7 cellular contexts compared by ENCODE assay signal in the genomic region with DNA sequence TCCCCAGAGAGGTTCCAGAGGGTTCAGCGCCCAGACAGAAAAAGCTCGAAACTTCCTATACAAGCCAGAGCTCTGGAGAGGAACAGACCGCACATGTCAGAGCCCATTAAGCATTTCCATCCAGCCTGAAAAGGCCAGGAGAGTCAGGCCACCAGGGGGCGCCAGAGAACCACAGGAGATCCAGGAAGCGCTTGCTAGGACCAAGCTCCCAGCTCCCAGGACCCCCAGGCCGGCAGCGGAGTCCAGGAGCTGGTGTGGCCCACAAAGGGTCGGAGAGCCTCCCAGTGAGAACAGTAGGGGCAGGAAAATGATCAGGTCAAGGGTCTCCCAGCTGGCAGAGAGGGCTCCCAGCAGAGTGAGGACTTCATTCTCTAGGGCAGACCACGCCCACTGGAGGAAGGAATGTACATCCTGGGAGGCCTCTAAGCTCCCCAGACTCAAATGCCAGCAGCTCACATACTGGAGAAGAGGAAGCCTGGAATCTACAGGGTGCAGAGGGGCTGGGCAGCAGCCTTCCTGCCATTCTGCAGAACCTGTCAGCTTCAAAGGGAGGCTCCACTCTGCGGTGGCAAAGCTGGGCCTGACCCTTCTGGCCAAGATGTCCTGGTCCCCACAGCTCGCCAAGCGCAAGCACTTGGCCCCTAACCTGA. TPM values are rescaled to one million over a fixed set of nuclear protein-coding genes. Genes with fewer than 3 reads are reported as not detected.
DNase-seq lines count a peak whose midpoint lies in the region; ATAC-seq and TF ChIP-seq lines count a peak whose summit lies in the region.

No MANE protein-coding gene starts in this region.

- ATAC-seq in left cardiac atrium, result peak; percentile 84 to 86

- TF ChIP-seq CTCF in GM13976 (IDR thresholded peaks at IDR 0.05; ENCODE audit: borderline replicate concordance, control extremely low read depth, extremely low read depth, insufficient read depth, missing control alignments) (peak; percentile 95), progenitor cell of endocrine pancreas (IDR thresholded peaks at IDR 0.05; ENCODE audit: unreplicated experiment) (peak; percentile 98), type B pancreatic cell (conservative IDR thresholded peaks at IDR 0.05) (peak; percentile 100)

- peaks cover 4% of the 10 kb centered on the region for H3K27me3 Mint-ChIP-seq in progenitor cell of endocrine pancreas
- no peaks in the 10 kb centered on the region for H3K27me3 Mint-ChIP-seq in type B pancreatic cell

- intact Hi-C loops in left cardiac atrium (cut with DNase I), result loop anchor here (1.0 to 10.0 kb wide), 3 partner anchors 128 to 245 kb away; no protein-coding TSS in a partner anchor

- H3K4me1 Mint-ChIP-seq in progenitor cell of endocrine pancreas (ENCODE audit: low read depth) (peaks cover 2% of the 10 kb centered on the region), type B pancreatic cell (ENCODE audit: unreplicated experiment) (peaks cover 8% of the 10 kb centered on the region)

- H3K9me3 Mint-ChIP-seq in progenitor cell of endocrine pancreas (ENCODE audit: low read depth), result no peaks in the 10 kb centered on the region
- no peaks in the 10 kb centered on the region for H3K9me3 Mint-ChIP-seq in type B pancreatic cell

- H3K36me3 Mint-ChIP-seq in progenitor cell of endocrine pancreas (ENCODE audit: insufficient read depth) (no peaks in the 10 kb centered on the region), type B pancreatic cell (no peaks in the 10 kb centered on the region)

- H3K27ac Mint-ChIP-seq in progenitor cell of endocrine pancreas, result peak overlapping the region; percentile 87
- peak overlapping the region; percentile 79 for H3K27ac Mint-ChIP-seq in type B pancreatic cell

- in situ Hi-C loops in GM13976 (cut with MboI; ENCODE audit: low sequenced_read_pairs, unreplicated experiment), result no loop called here

- H3K4me3 Mint-ChIP-seq in progenitor cell of endocrine pancreas (ENCODE audit: low read depth) (peak overlapping the region; percentile 10), type B pancreatic cell (peak overlapping the region; percentile 80)

- peak; percentile 90 for DNase-seq in GM13976 (ENCODE audit: low spot score)
- peak; percentile 9 for DNase-seq in NCI-H1417 treated with DMSO at 0.1 percent for 48 hours (lab: John Stamatoyannopoulos, UW)
- peak; percentile 77 for DNase-seq in SW480 (ENCODE audit: low spot score)
- DNase-seq in activated naive CD8-positive, alpha-beta T cell treated with anti-CD3 and anti-CD28 coated beads, Interleukin-2, amount 50 U/mL, for 16 hours (ENCODE audit: low read depth, low spot score), result peak; percentile 87
- peak; percentile 95 for DNase-seq in left cardiac atrium
- DNase-seq in progenitor cell of endocrine pancreas (ENCODE audit: low spot score, unreplicated experiment), result peak; percentile 92
- DNase-seq in type B pancreatic cell (ENCODE audit: extremely low spot score, unreplicated experiment), result peak; percentile 96

RNA-seq across cellular contexts. Expression of a gene that starts 2.1 kb away (rescaled TPM):
- total RNA-seq in left cardiac atrium (1 to 10 TPM in 1 of 2 donors, under 1 TPM in 1; 0.42 to 1.7 TPM), progenitor cell of endocrine pancreas (1.0 and 1.5 TPM in 2 replicates), type B pancreatic cell (ENCODE audit: low replicate concordance) (0.90 and 1.2 TPM in 2 replicates)

RNA-seq across cellular contexts. Expression of a gene that starts 8.6 kb away (rescaled TPM):
- total RNA-seq in left cardiac atrium, result 100 to 1,000 TPM; 178 to 226 TPM
- total RNA-seq in progenitor cell of endocrine pancreas, result 119 and 129 TPM in 2 replicates
- 124 and 136 TPM in 2 replicates for total RNA-seq in type B pancreatic cell (ENCODE audit: low replicate concordance)

Comparison
In these comparisons a context has a peak if more than half of its experiments do, and no peak if none do; other contexts are left out.
1. Peak in every context shown above with its lines: DNase-seq and ATAC-seq.
2. DNase-seq: peak in every context shown above with its lines; median percentile 96 in type B pancreatic cell; 95 in left cardiac atrium; 92 in progenitor cell of endocrine pancreas; 90 in GM13976; 87 in activated naive CD8-positive, alpha-beta T cell treated with anti-CD3 and anti-CD28 coated beads, Interleukin-2, amount 50 U/mL, for 16 hours; 77 in SW480; 9 in NCI-H1417 treated with DMSO at 0.1 percent for 48 hours.